Comparison of ENCODE assay signal across 14 cellular contexts in genomic region chr6:12415980-12416598, GRCh38.
A peak's percentile ranks its signal among the peaks of the same experiment; 100 is the strongest.
DNase-seq lines count a peak whose midpoint lies in the region; ATAC-seq, FAIRE-seq and TF ChIP-seq lines count a peak whose summit lies in the region.
"Had no signal": no experiment of that assay in that cellular context is flagged by ENCODE, and none has a peak within 500 bp of the region (broad histone marks: within the 10 kb centered on the region; RNA-seq: fewer than 3 reads in every experiment).

No MANE protein-coding gene starts in this region.

- no peak overlapping the region for H3K4me3 Mint-ChIP-seq in astrocyte (ENCODE audit: unreplicated experiment)
- H3K4me3 Mint-ChIP-seq: CD4-positive, CD25-positive, alpha-beta regulatory T cell; IgD-negative memory B cell had no signal

- no TSS peak for BruUV-seq in PC-3 (replicated peaks; lab: Mats Ljungman, UMichigan)

- no peak for TF ChIP-seq CTCF in PC-3 (conservative IDR thresholded peaks at IDR 0.05; ENCODE audit: low read depth, low read length)
- TF ChIP-seq CTCF in astrocyte (IDR thresholded peaks at IDR 0.05; ENCODE audit: insufficient read depth, low read depth, low read length): no peak
- TF ChIP-seq CTCF in osteoblast (IDR thresholded peaks at IDR 0.05; ENCODE audit: extremely low read depth, low read depth, low read length): no peak
- no peak for TF ChIP-seq CTCF in colonic mucosa (IDR thresholded peaks at IDR 0.05)

- H3K79me2 ChIP-seq in PC-3 (ENCODE audit: low read length) (no peaks in the 10 kb centered on the region), astrocyte (ENCODE audit: insufficient read depth, low read length) (no peaks in the 10 kb centered on the region), osteoblast (ENCODE audit: insufficient read depth, low read length) (no peaks in the 10 kb centered on the region)

- POLR2A ChIA-PET in PC-3 (lab: Charles Lee; ENCODE audit: unreplicated experiment): no interaction called here

- H3K4me2 ChIP-seq in PC-3 (ENCODE audit: low read length) (peak overlapping the region; percentile 23; the same call in 1 of the 2 replicates), astrocyte (ENCODE audit: low read length) (no peak overlapping the region), osteoblast (ENCODE audit: insufficient read depth, low read length) (no peak overlapping the region)

- H3K27me3 ChIP-seq in PC-3 (ENCODE audit: low read length): no peaks in the 10 kb centered on the region
- H3K27me3 ChIP-seq in astrocyte (ENCODE audit: insufficient read depth, low read length): no peaks in the 10 kb centered on the region
- no peaks in the 10 kb centered on the region for H3K27me3 ChIP-seq in osteoblast (ENCODE audit: insufficient read depth, low read length)
- no peaks in the 10 kb centered on the region for H3K27me3 ChIP-seq in colonic mucosa
- H3K27me3 ChIP-seq: BLaER1 treated with 17β-estradiol and CSF1 and Interleukin-3, amounts not matched to agents 10 nM and 100 nM had no signal

- peaks cover 26% of the 10 kb centered on the region for H3K4me1 ChIP-seq in PC-3 (ENCODE audit: insufficient read depth, low read length)
- no peaks in the 10 kb centered on the region for H3K4me1 ChIP-seq in astrocyte (ENCODE audit: insufficient read depth, low read length)
- peaks cover 8% of the 10 kb centered on the region for H3K4me1 ChIP-seq in osteoblast (ENCODE audit: insufficient read depth, low read length)
- H3K4me1 ChIP-seq in colonic mucosa: no peaks in the 10 kb centered on the region

- no peaks in the 10 kb centered on the region for H3K27me3 Mint-ChIP-seq in astrocyte (ENCODE audit: low read depth, unreplicated experiment)
- H3K27me3 Mint-ChIP-seq: IgD-negative memory B cell had no signal

- H4K20me1 ChIP-seq in PC-3 (ENCODE audit: low read length): no peaks in the 10 kb centered on the region
- no peaks in the 10 kb centered on the region for H4K20me1 ChIP-seq in astrocyte (ENCODE audit: insufficient read depth, low read length)
- H4K20me1 ChIP-seq in osteoblast (ENCODE audit: insufficient read depth, low read length): no peaks in the 10 kb centered on the region
- H4K20me1 ChIP-seq: BLaER1 treated with 17β-estradiol and CSF1 and Interleukin-3, amounts not matched to agents 10 nM and 100 nM had no signal

- no peak overlapping the region for H3K9ac ChIP-seq in PC-3 (ENCODE audit: low read length)
- no peak overlapping the region for H3K9ac ChIP-seq in astrocyte (ENCODE audit: low read length)
- no peak overlapping the region for H3K9ac ChIP-seq in colonic mucosa (ENCODE audit: low read depth in 2 of 2, low read length in 2 of 2)
- H3K9ac ChIP-seq: BLaER1 treated with 17β-estradiol and CSF1 and Interleukin-3, amounts not matched to agents 10 nM and 100 nM; GM23248 had no signal

- H3K36me3 ChIP-seq in PC-3 (ENCODE audit: low read depth, low read length) (no peaks in the 10 kb centered on the region), astrocyte (ENCODE audit: insufficient read depth, low read length) (no peaks in the 10 kb centered on the region), osteoblast (ENCODE audit: insufficient read depth, low read length) (no peaks in the 10 kb centered on the region), colonic mucosa (no peaks in the 10 kb centered on the region)
- H3K36me3 ChIP-seq: BLaER1 treated with 17β-estradiol and CSF1 and Interleukin-3, amounts not matched to agents 10 nM and 100 nM had no signal

- H3K4me3 ChIP-seq in PC-3 (ENCODE audit: low read length) (no peak overlapping the region), astrocyte (ENCODE audit: insufficient read depth, low read depth, low read length) (no peak overlapping the region), osteoblast (ENCODE audit: insufficient read depth, low read length) (no peak overlapping the region), colonic mucosa (no peak overlapping the region)
- H3K4me3 ChIP-seq: BLaER1 treated with 17β-estradiol and CSF1 and Interleukin-3, amounts not matched to agents 10 nM and 100 nM; GM23248 had no signal

- intact Hi-C loops in PC-3 (cut with micrococcal nuclease) (loop anchor here (5.0 kb wide), 1 partner anchor 76 kb away; no protein-coding TSS in a partner anchor), colonic mucosa (cut with DNase I) (no loop called here)

- H3K27ac ChIP-seq in PC-3 (ENCODE audit: low read length) (peak overlapping the region; percentile 35), astrocyte (ENCODE audit: low read depth, low read length) (no peak overlapping the region), osteoblast (ENCODE audit: low read depth, low read length) (no peak overlapping the region), colonic mucosa (no peak overlapping the region)
- H3K27ac ChIP-seq: BLaER1 treated with 17β-estradiol and CSF1 and Interleukin-3, amounts not matched to agents 10 nM and 100 nM; GM23248 had no signal

- peak; percentile 77 for ATAC-seq in PC-3
- ATAC-seq: HCT116 had no signal

- H3K9me2 ChIP-seq in PC-3 (replicated peaks; ENCODE audit: low read length): no peaks in the 10 kb centered on the region

- no peaks in the 10 kb centered on the region for H3K36me3 Mint-ChIP-seq in astrocyte (ENCODE audit: low read depth, unreplicated experiment)
- H3K36me3 Mint-ChIP-seq: CD4-positive, CD25-positive, alpha-beta regulatory T cell had no signal

- H3K9me3 ChIP-seq in PC-3 (ENCODE audit: low read length) (no peaks in the 10 kb centered on the region), astrocyte (ENCODE audit: insufficient read depth, low read depth, low read length) (no peaks in the 10 kb centered on the region), osteoblast (ENCODE audit: low read depth, low read length) (no peaks in the 10 kb centered on the region), colonic mucosa (no peaks in the 10 kb centered on the region)

- H3K9me3 Mint-ChIP-seq in astrocyte (ENCODE audit: unreplicated experiment): no peaks in the 10 kb centered on the region

- H3K4me1 Mint-ChIP-seq in astrocyte (ENCODE audit: low read depth, unreplicated experiment): no peaks in the 10 kb centered on the region
- H3K4me1 Mint-ChIP-seq: CD4-positive, CD25-positive, alpha-beta regulatory T cell; IgD-negative memory B cell had no signal

- peak; percentile 5 for FAIRE-seq in astrocyte (lab: Jason Lieb, UNC)

- DNase-seq in PC-3 (peak; percentile 48), astrocyte (ENCODE audit: low read depth) (no peak), osteoblast (ENCODE audit: insufficient read length, low spot score, missing footprints) (peak; percentile 47), NCI-H226 (no peak), colonic mucosa (no peak), T1000 (lab: John Stamatoyannopoulos, UW) (no peak)
- DNase-seq in activated CD4-positive, alpha-beta T cell treated with anti-CD3 and anti-CD28 coated beads for 1 hour: no peak
- DNase-seq: CD4-positive, CD25-positive, alpha-beta regulatory T cell; DMS53; GF-D8; GM23248 had no signal

- H3K27ac Mint-ChIP-seq in astrocyte (ENCODE audit: unreplicated experiment): no peak overlapping the region
- H3K27ac Mint-ChIP-seq: CD4-positive, CD25-positive, alpha-beta regulatory T cell had no signal

- H2AFZ ChIP-seq in PC-3 (ENCODE audit: low read length): peak overlapping the region; percentile 6; the same call in 1 of the 2 replicates
- H2AFZ ChIP-seq in astrocyte (ENCODE audit: low read depth, low read length): no peak overlapping the region
- H2AFZ ChIP-seq in osteoblast (ENCODE audit: low read length): no peak overlapping the region
- H2AFZ ChIP-seq: GM23248 had no signal

- CTCF ChIA-PET in PC-3 (lab: Charles Lee): no interaction called here

- no peaks in the 10 kb centered on the region for H3F3A ChIP-seq in PC-3 (ENCODE audit: low read length, unreplicated experiment)

Comparison
In these comparisons a context has a peak if more than half of its experiments do, and no peak if none do; other contexts are left out.
1. DNase-seq: peak in PC-3 (single experiment) and osteoblast (single experiment); none in astrocyte (single experiment), NCI-H226 (single experiment), colonic mucosa (single experiment), T1000 (single experiment) and activated CD4-positive, alpha-beta T cell treated with anti-CD3 and anti-CD28 coated beads for 1 hour (single experiment).